Comparison of ENCODE assay signal across 1 cellular context in genomic region chr15:65516997-65517865, GRCh38.
TF ChIP-seq lines count a peak whose summit lies in the region.

Gene DPP8, minus strand, starts transcription at chr15:65517689. Its CDS starts 5,136 bp downstream, at chr15:65512553.

TF ChIP-seq in GM12878, 131 proteins besides CTCF, POLR2A, EP300 and RAD21 (continued from another document and continues in another):
- TF ChIP-seq ZNF592 (IDR thresholded peaks at IDR 0.05) (peak; percentile 77; the same call in 1 of the 2 replicates), EGR1 (IDR thresholded peaks at IDR 0.05; ENCODE audit: borderline replicate concordance in 1 of 2, low read depth in 2 of 2, low read length in 2 of 2) (peak in 1 of 2 experiments; percentile 95; a peak in 2 of 3 replicates), CBFB (IDR thresholded peaks at IDR 0.05; ENCODE audit: low read depth) (peak; percentile 86), PBX3 (IDR thresholded peaks at IDR 0.05; ENCODE audit: insufficient replicate concordance, low read depth, low read length) (no peak), IRF5 (IDR thresholded peaks at IDR 0.05; ENCODE audit: borderline replicate concordance) (no peak), IKZF1 (conservative IDR thresholded peaks at IDR 0.05) (peak; percentile 96), MEF2B (IDR thresholded peaks at IDR 0.05; ENCODE audit: partially characterized antibody, poor library complexity, severe bottlenecking) (peak; percentile 45), TCF12 (IDR thresholded peaks at IDR 0.05; ENCODE audit: low read depth, low read length) (peak; percentile 58; the same call in 1 of the 2 replicates), YBX1 (IDR thresholded peaks at IDR 0.05) (no peak), FOXM1 (IDR thresholded peaks at IDR 0.05; ENCODE audit: low read depth, low read length) (no peak), POU2F2 (IDR thresholded peaks at IDR 0.05; ENCODE audit: borderline replicate concordance, low read depth, low read length) (peak; percentile 46; the same call in 1 of the 3 replicates), BCLAF1 (IDR thresholded peaks at IDR 0.05) (no peak), PML (IDR thresholded peaks at IDR 0.05; ENCODE audit: low read length) (0 out of 2 replicates have a peak, but pooled peaks have one; percentile 66), BRCA1 (IDR thresholded peaks at IDR 0.05; ENCODE audit: low read depth, low read length) (no peak), MEF2A (IDR thresholded peaks at IDR 0.05; ENCODE audit: insufficient read depth, low read depth, low read length) (0 out of 2 replicates have a peak, but pooled peaks have one; percentile 50), NR2F1 (conservative IDR thresholded peaks at IDR 0.05) (peak; percentile 80), SIX5 (IDR thresholded peaks at IDR 0.05; ENCODE audit: low read depth, low read length, severe bottlenecking) (peak; percentile 64), BACH1 (IDR thresholded peaks at IDR 0.05; ENCODE audit: borderline replicate concordance) (peak; percentile 69), FOS (IDR thresholded peaks at IDR 0.05; ENCODE audit: borderline replicate concordance, extremely low read depth, insufficient read length) (no peak), PRDM15 (CRISPR knock-in tag; IDR thresholded peaks at IDR 0.05) (no peak), TBL1XR1 (IDR thresholded peaks at IDR 0.05; ENCODE audit: low read depth, low read length) (peak; percentile 59; the same call in 1 of the 2 replicates), ETV6 (conservative IDR thresholded peaks at IDR 0.05 in 1 of 2, IDR thresholded peaks at IDR 0.05 in 1 of 2; ENCODE audit: borderline replicate concordance in 1 of 2, low read depth in 1 of 2) (peak in 1 of 2 experiments; percentile 50; a peak in 1 of 4 replicates), RUNX3 (IDR thresholded peaks at IDR 0.05; ENCODE audit: low read length) (peak; percentile 84), BHLHE40 (IDR thresholded peaks at IDR 0.05; ENCODE audit: borderline replicate concordance in 1 of 2, low read depth in 2 of 2, low read length in 1 of 2) (peak; percentile 36 to 70; a peak in 2 of 4 replicates), ELK1 (IDR thresholded peaks at IDR 0.05; ENCODE audit: low read depth, low read length) (peak; percentile 89), TARDBP (IDR thresholded peaks at IDR 0.05; ENCODE audit: borderline replicate concordance) (peak; percentile 76), HCFC1 (IDR thresholded peaks at IDR 0.05; ENCODE audit: low read length) (peak; percentile 82), E2F4 (IDR thresholded peaks at IDR 0.05; ENCODE audit: low read depth, low read length) (0 out of 2 replicates have a peak, but pooled peaks have one; percentile 38), USF2 (IDR thresholded peaks at IDR 0.05; ENCODE audit: borderline replicate concordance, low read depth, low read length) (no peak), GATAD2B (conservative IDR thresholded peaks at IDR 0.05; ENCODE audit: low read depth) (peak; percentile 97), TAF1 (IDR thresholded peaks at IDR 0.05; ENCODE audit: borderline replicate concordance, low read depth, low read length) (peak; percentile 86), KAT2A (conservative IDR thresholded peaks at IDR 0.05; ENCODE audit: control insufficient read depth, low read depth, low read length) (no peak), CREM (IDR thresholded peaks at IDR 0.05; ENCODE audit: low read depth) (peak; percentile 66), NBN (IDR thresholded peaks at IDR 0.05) (peak; percentile 74), SMC3 (IDR thresholded peaks at IDR 0.05; ENCODE audit: borderline replicate concordance, low read length) (peak; percentile 28; the same call in 1 of the 2 replicates), NFXL1 (IDR thresholded peaks at IDR 0.05; ENCODE audit: borderline replicate concordance) (no peak), WRNIP1 (IDR thresholded peaks at IDR 0.05; ENCODE audit: borderline replicate concordance, low read depth, low read length) (peak; percentile 89; the same call in 1 of the 2 replicates), CREB1 (IDR thresholded peaks at IDR 0.05; ENCODE audit: low read depth) (peak; percentile 66), ZNF384 (IDR thresholded peaks at IDR 0.05; ENCODE audit: borderline replicate concordance, low read depth, low read length) (no peak), CBX5 (IDR thresholded peaks at IDR 0.05; ENCODE audit: low read depth) (peak; percentile 78; the same call in 1 of the 2 replicates), POLR2AphosphoS2 (IDR thresholded peaks at IDR 0.05; ENCODE audit: low read depth, low read length) (no peak; the same call in 1 of the 2 replicates), YY1 (IDR thresholded peaks at IDR 0.05; ENCODE audit: low read depth, low read length) (peak; percentile 81), SMARCA5 (IDR thresholded peaks at IDR 0.05) (peak; percentile 94), HDAC6 (IDR thresholded peaks at IDR 0.05; ENCODE audit: unreplicated experiment) (no peak), PAX5 (IDR thresholded peaks at IDR 0.05; ENCODE audit: borderline replicate concordance, low read depth, low read length) (0 out of 2 replicates have a peak, but pooled peaks have one; percentile 6), CEBPB (IDR thresholded peaks at IDR 0.05; ENCODE audit: borderline replicate concordance in 1 of 2, low read depth in 2 of 2, low read length in 2 of 2) (no peak)
